11 cellular contexts compared by ENCODE assay signal in genomic region chr14:24831677-24832076, GRCh38.
"Had no signal": no experiment of that assay in that cellular context is flagged by ENCODE, and none has a peak within 500 bp of the region (broad histone marks: within the 10 kb centered on the region; RNA-seq: fewer than 3 reads in every experiment).

No MANE protein-coding gene starts in this region.

- H3K4me1 ChIP-seq: HAP-1 had no signal

- DNase-seq: GM23248, GOT3, H7, H9, HCEC 1CT, HFFc6 had no signal

- H3K9me3 ChIP-seq: HAP-1 had no signal

- H2AFZ ChIP-seq: GM23248, GM23338 had no signal

- H3K9ac ChIP-seq: GM23248 had no signal

- ATAC-seq: GM23338, HCT116 had no signal

- H3K4me2 ChIP-seq: GM23338 had no signal

- FAIRE-seq: H1, H54 had no signal

- H3K36me3 ChIP-seq: HAP-1 had no signal

- H3K4me3 ChIP-seq: GM23248, GM23338, HAP-1 had no signal

- H3K27ac ChIP-seq: GM23248 had no signal
